In genomic region chr6:91826128-91826527, GRCh38 we compare ENCODE assay signal across 33 cellular contexts.
DNase-seq lines count a peak whose midpoint lies in the region; ATAC-seq, FAIRE-seq and TF ChIP-seq lines count a peak whose summit lies in the region.
"Had no signal": no experiment of that assay in that cellular context is flagged by ENCODE, and none has a peak within 500 bp of the region (broad histone marks: within the 10 kb centered on the region; RNA-seq: fewer than 3 reads in every experiment).

No MANE protein-coding gene starts in this region.

- 0% methylated on average over 2 of the region's 2 CpGs for WGBS in GM12878 (ENCODE audit: insufficient coverage, insufficient replicate concordance, low lambda C conversion rate, missing lambda C conversion rate)

- POLR2A ChIA-PET in GM12878 (lab: Charles Lee), result no interaction called here

- peak; percentile 52 for ATAC-seq in GM18868 (IDR thresholded peaks at IDR 0.05; ENCODE audit: unreplicated experiment)
- peak; percentile 80 for ATAC-seq in GM12878
- no peak for ATAC-seq in HG03135 (IDR thresholded peaks at IDR 0.05; ENCODE audit: unreplicated experiment)
- no peak for ATAC-seq in HG03342 (IDR thresholded peaks at IDR 0.05; ENCODE audit: unreplicated experiment)
- ATAC-seq: A549; CD8-positive, alpha-beta T cell had no signal

- intact Hi-C loops in GM12878 (cut with micrococcal nuclease; ENCODE audit: unreplicated experiment), result no loop called here

- CTCF ChIA-PET in GM12878 (lab: Yijun Ruan, JAX), result interaction anchor here (1.3 kb wide), 1 partner anchor 18 kb away, joined by 3 read pairs; no protein-coding TSS in a partner anchor

- DNase-seq in GM12878 (ENCODE audit: low read depth, low spot score), result no peak
- no peak for DNase-seq in NCI-H1417 (lab: John Stamatoyannopoulos, UW)
- DNase-seq: 8988T; ACHN; AML-193; BE2C; C1 segment of cervical spinal cord; Caco-2; Calu3; CD4-positive, alpha-beta memory T cell; CD4-positive, alpha-beta T cell; CD4-positive, CD25-positive, alpha-beta regulatory T cell; CD8-positive, alpha-beta memory T cell; CD8-positive, alpha-beta T cell; COR-L47; DMS 273 treated with DMSO at 0.1 percent for 48 hours; DMS153; DMS53; DMS79; DMS79 treated with DMSO at 0.1 percent for 48 hours; DND-41; EL had no signal

- H4K20me1 ChIP-seq in OCI-LY3 (ENCODE audit: insufficient read depth, low read length) (no peaks in the 10 kb centered on the region), GM12878 (ENCODE audit: control insufficient read depth, insufficient read depth) (no peaks in the 10 kb centered on the region)
- H4K20me1 ChIP-seq: BLaER1; BLaER1 treated with 17β-estradiol and CSF1 and Interleukin-3, amounts not matched to agents 10 nM and 100 nM had no signal

- TF ChIP-seq POLR2A in GM12878 (IDR thresholded peaks at IDR 0.05; ENCODE audit: low read depth, low read length), result no peak

- TF ChIP-seq EP300 in GM12878 (IDR thresholded peaks at IDR 0.05; ENCODE audit: borderline replicate concordance in 1 of 2, control insufficient read depth in 1 of 2, low read depth in 2 of 2, low read length in 2 of 2), result peak in 1 of 2 experiments; percentile 25; a peak in 1 of 4 replicates

- in situ Hi-C loops in GM12878 (cut with MboI), result no loop called here

- RAD21 ChIA-PET in GM12878 (lab: Charles Lee; ENCODE audit: unreplicated experiment), result no interaction called here

- H3K27ac ChIP-seq in OCI-LY3 (ENCODE audit: low read length) (no peak overlapping the region), GM12878 (ENCODE audit: control insufficient read depth, insufficient read depth) (no peak overlapping the region)
- H3K27ac ChIP-seq: 22Rv1; A549; BLaER1; BLaER1 treated with 17β-estradiol and CSF1 and Interleukin-3, amounts not matched to agents 10 nM and 100 nM; C4-2B had no signal

- H3K79me2 ChIP-seq in OCI-LY3 (ENCODE audit: low read length), result no peaks in the 10 kb centered on the region
- H3K79me2 ChIP-seq in GM12878 (ENCODE audit: control insufficient read depth, insufficient read depth, low read length), result no peaks in the 10 kb centered on the region

- H3K4me3 ChIP-seq in OCI-LY3 (ENCODE audit: low read length) (no peak overlapping the region), GM12878 (no peak overlapping the region)
- H3K4me3 ChIP-seq: A549; BLaER1; BLaER1 treated with 17β-estradiol and CSF1 and Interleukin-3, amounts not matched to agents 10 nM and 100 nM had no signal

- SMC1A ChIA-PET in GM12878 (lab: Charles Lee; ENCODE audit: uncharacterized antibody, unreplicated experiment), result interaction anchor here (0.6 to 1.7 kb wide), 5 partner anchors 14 to 291 kb away, joined by 3 to 6 read pairs (median 3); no protein-coding TSS in a partner anchor

- H3K4me2 ChIP-seq in OCI-LY3 (ENCODE audit: low read length) (peak overlapping the region; percentile 38; the same call in 1 of the 2 replicates), GM12878 (ENCODE audit: control insufficient read depth, insufficient read depth) (no peak overlapping the region)
- H3K4me2 ChIP-seq: A549; BLaER1; BLaER1 treated with 17β-estradiol and CSF1 and Interleukin-3, amounts not matched to agents 10 nM and 100 nM had no signal

- H3K27me3 ChIP-seq in OCI-LY3 (ENCODE audit: low read depth, low read length) (no peaks in the 10 kb centered on the region), GM12878 (replicated peaks in 1 of 2; ENCODE audit: control insufficient read depth in 2 of 2, insufficient read depth in 2 of 2, low read length in 1 of 2) (no peaks in the 10 kb centered on the region)
- H3K27me3 ChIP-seq: BE2C; BLaER1; BLaER1 treated with 17β-estradiol and CSF1 and Interleukin-3, amounts not matched to agents 10 nM and 100 nM had no signal

- no peaks in the 10 kb centered on the region for H3K9me3 ChIP-seq in OCI-LY3 (ENCODE audit: insufficient read depth, low read length)
- no peaks in the 10 kb centered on the region for H3K9me3 ChIP-seq in GM12878 (replicated peaks; ENCODE audit: control insufficient read depth, insufficient read depth, low read length)
- H3K9me3 ChIP-seq: A549; BE2C; BLaER1; BLaER1 treated with 17β-estradiol and CSF1 and Interleukin-3, amounts not matched to agents 10 nM and 100 nM; Caco-2 had no signal

- H2AFZ ChIP-seq in OCI-LY3 (ENCODE audit: low read depth, low read length) (no peak overlapping the region), GM12878 (ENCODE audit: control insufficient read depth, low read depth, low read length) (no peak overlapping the region)

- no TSS peak for BruUV-seq in GM12878 (replicated peaks; lab: Mats Ljungman, UMichigan)

- H3K9ac ChIP-seq in OCI-LY3 (ENCODE audit: low read length) (no peak overlapping the region), GM12878 (ENCODE audit: control insufficient read depth, insufficient read depth, low read length) (no peak overlapping the region)
- H3K9ac ChIP-seq: BLaER1; BLaER1 treated with 17β-estradiol and CSF1 and Interleukin-3, amounts not matched to agents 10 nM and 100 nM had no signal

- H3K36me3 ChIP-seq in OCI-LY3 (replicated peaks; ENCODE audit: low read depth, low read length) (no peaks in the 10 kb centered on the region), GM12878 (ENCODE audit: control insufficient read depth in 2 of 2, insufficient read depth in 2 of 2, low read length in 1 of 2) (no peaks in the 10 kb centered on the region)
- H3K36me3 ChIP-seq: BE2C; BLaER1; BLaER1 treated with 17β-estradiol and CSF1 and Interleukin-3, amounts not matched to agents 10 nM and 100 nM had no signal

- H3K4me1 ChIP-seq in OCI-LY3 (ENCODE audit: low read length), result peaks cover 18% of the 10 kb centered on the region
- H3K4me1 ChIP-seq in GM12878 (ENCODE audit: control insufficient read depth, insufficient read depth, low read length), result no peaks in the 10 kb centered on the region
- H3K4me1 ChIP-seq: A549; BE2C; BLaER1; BLaER1 treated with 17β-estradiol and CSF1 and Interleukin-3, amounts not matched to agents 10 nM and 100 nM; Caco-2 had no signal

- TF ChIP-seq CTCF in OCI-LY3 (IDR thresholded peaks at IDR 0.05; ENCODE audit: low read depth, low read length) (no peak), GM12878 (IDR thresholded peaks at IDR 0.05 in 2 of 3, conservative IDR thresholded peaks at IDR 0.05 in 1 of 3; ENCODE audit: control insufficient read depth in 2 of 3, extremely low read depth in 1 of 3, insufficient read depth in 1 of 3, low read depth in 3 of 3, low read length in 3 of 3) (no peak)

- FAIRE-seq in GM12878 (lab: Jason Lieb, UNC), result no peak
- FAIRE-seq: A204.1, A549, D721Med had no signal

- TF ChIP-seq RAD21 in GM12878 (IDR thresholded peaks at IDR 0.05; ENCODE audit: insufficient read depth, low read depth, low read length), result no peak

TF ChIP-seq in GM12878, 131 proteins besides CTCF, POLR2A, EP300 and RAD21:
- TF ChIP-seq ASH2L (IDR thresholded peaks at IDR 0.05; ENCODE audit: borderline replicate concordance, low read depth) (no peak), IKZF2 (IDR thresholded peaks at IDR 0.05) (no peak), MAX (IDR thresholded peaks at IDR 0.05; ENCODE audit: low read depth, low read length) (no peak), TAF1 (IDR thresholded peaks at IDR 0.05; ENCODE audit: borderline replicate concordance, low read depth, low read length) (no peak), FOXM1 (IDR thresholded peaks at IDR 0.05; ENCODE audit: low read depth, low read length) (no peak), KAT2A (conservative IDR thresholded peaks at IDR 0.05; ENCODE audit: control insufficient read depth, low read depth, low read length) (no peak), JUNB (IDR thresholded peaks at IDR 0.05) (peak; percentile 34; the same call in 1 of the 2 replicates), MTA2 (IDR thresholded peaks at IDR 0.05; ENCODE audit: low read depth) (0 out of 2 replicates have a peak, but pooled peaks have one; percentile 17), ZNF274 (IDR thresholded peaks at IDR 0.05; ENCODE audit: insufficient read depth, insufficient read length) (no peak), ZBTB4 (CRISPR knock-in tag; IDR thresholded peaks at IDR 0.05) (no peak), NRF1 (conservative IDR thresholded peaks at IDR 0.05; ENCODE audit: low read depth, low read length) (no peak), ETV6 (conservative IDR thresholded peaks at IDR 0.05 in 1 of 2, IDR thresholded peaks at IDR 0.05 in 1 of 2; ENCODE audit: borderline replicate concordance in 1 of 2, low read depth in 1 of 2) (no peak), BHLHE40 (IDR thresholded peaks at IDR 0.05; ENCODE audit: borderline replicate concordance in 1 of 2, low read depth in 2 of 2, low read length in 1 of 2) (no peak), ZNF24 (IDR thresholded peaks at IDR 0.05) (peak; percentile 90)

Comparison
In these comparisons a context has a peak if more than half of its experiments do, and no peak if none do; other contexts are left out.
1. ATAC-seq: peak in GM18868 (single experiment) and GM12878 (single experiment); none in HG03135 (single experiment) and HG03342 (single experiment).